8 cellular contexts compared by ENCODE assay signal in the genomic region with DNA sequence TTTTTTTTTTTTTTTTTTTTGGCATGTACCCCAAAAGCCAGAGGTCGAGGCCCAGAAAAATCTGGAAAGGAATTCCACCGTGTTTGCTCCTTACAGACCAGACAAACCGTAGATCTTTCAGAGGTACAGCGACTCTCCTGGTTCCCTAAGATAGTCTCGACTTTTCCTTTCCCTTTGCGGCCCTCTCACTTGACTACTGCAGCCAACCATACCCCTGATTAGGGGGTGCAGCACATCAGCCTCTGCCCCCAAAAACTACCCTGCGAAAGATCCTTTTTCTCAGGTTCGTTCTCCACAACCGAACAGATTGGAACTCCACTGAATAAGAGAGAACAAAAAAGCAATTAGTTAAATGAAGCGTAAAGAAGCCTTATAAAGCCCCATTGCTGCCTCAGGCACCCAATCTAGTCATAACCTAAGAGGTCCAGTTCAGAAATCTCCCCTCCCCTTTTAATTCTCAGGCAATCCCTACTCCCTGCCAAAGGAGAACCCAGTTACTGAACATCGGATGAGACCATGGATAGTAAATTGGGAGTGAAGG. TPM values are rescaled to one million over a fixed set of nuclear protein-coding genes. Genes with fewer than 3 reads are reported as not detected.
DNase-seq lines count a peak whose midpoint lies in the region; ATAC-seq and TF ChIP-seq lines count a peak whose summit lies in the region.

No MANE protein-coding gene starts in this region.

- H3K79me2 ChIP-seq in parathyroid adenoma: no peaks in the 10 kb centered on the region

- H3K4me3 ChIP-seq in fibroblast of mammary gland (ENCODE audit: control insufficient read depth, low read depth, low read length) (peak overlapping the region; percentile 82), parathyroid adenoma (ENCODE audit: low read depth, low read length) (peak overlapping the region; percentile 36)

- H2AFZ ChIP-seq in parathyroid adenoma: peak overlapping the region; percentile 96

- no peaks in the 10 kb centered on the region for H3K9me3 ChIP-seq in parathyroid adenoma (ENCODE audit: control insufficient read depth, low read length)

- no peak overlapping the region for H3K9ac ChIP-seq in parathyroid adenoma

- H3K27me3 ChIP-seq in parathyroid adenoma (ENCODE audit: control insufficient read depth, insufficient read depth, low read length): no peaks in the 10 kb centered on the region

- peak overlapping the region; percentile 58 for H3K4me2 ChIP-seq in parathyroid adenoma (ENCODE audit: low read length)

- no peak for TF ChIP-seq CTCF in fibroblast of mammary gland (conservative IDR thresholded peaks at IDR 0.05; ENCODE audit: control insufficient read depth, insufficient read depth, low read depth, low read length)
- TF ChIP-seq CTCF in parathyroid adenoma (IDR thresholded peaks at IDR 0.05): no peak

- no peaks in the 10 kb centered on the region for H3K36me3 ChIP-seq in parathyroid adenoma (ENCODE audit: control insufficient read depth, insufficient read depth, low read length)

- peak; percentile 8 for ATAC-seq in GM21825 (IDR thresholded peaks at IDR 0.05; ENCODE audit: unreplicated experiment)

- peak; percentile 63 for DNase-seq in DMS 273 (lab: John Stamatoyannopoulos, UW; ENCODE audit: unreplicated experiment)
- DNase-seq in RPMI7951 (ENCODE audit: low read depth): peak; percentile 66
- no peak for DNase-seq in fibroblast of mammary gland (ENCODE audit: low read depth)
- no peak for DNase-seq in Kasumi-1 (lab: John Stamatoyannopoulos, UW)
- DNase-seq in AG20443 (ENCODE audit: low spot score): no peak
- DNase-seq in activated CD8-positive, alpha-beta memory T cell treated with anti-CD3 and anti-CD28 coated beads, Interleukin-2, amount 50 U/mL, for 48 hours: no peak

- H3K27ac ChIP-seq in parathyroid adenoma: no peak overlapping the region

- H3K4me1 ChIP-seq in parathyroid adenoma: peaks cover 5% of the 10 kb centered on the region

RNA-seq across cellular contexts. Expression of a gene that starts 0.4 kb away (rescaled TPM):
- total RNA-seq in RPMI7951 (2014; rRNA removed; shearing (Covaris generic)): 6.4 and 11.7 TPM in 2 replicates

RNA-seq across cellular contexts. Expression of a gene that starts 23.2 kb away (rescaled TPM):
- total RNA-seq in RPMI7951 (2014; rRNA removed; shearing (Covaris generic)): 97.2 and 118 TPM in 2 replicates

RNA-seq across cellular contexts. Expression of a gene that starts 58.1 kb away (rescaled TPM):
- total RNA-seq in RPMI7951 (2014; rRNA removed; shearing (Covaris generic)): 11.4 and 14.3 TPM in 2 replicates

Comparison
In these comparisons a context has a peak if more than half of its experiments do, and no peak if none do; other contexts are left out.
1. DNase-seq: peak in DMS 273 (single experiment) and RPMI7951 (single experiment); none in fibroblast of mammary gland (single experiment), Kasumi-1 (0 of 2), AG20443 (single experiment) and activated CD8-positive, alpha-beta memory T cell treated with anti-CD3 and anti-CD28 coated beads, Interleukin-2, amount 50 U/mL, for 48 hours (single experiment).